Comparison of ENCODE assay signal across 9 cellular contexts in genomic region chr12:16606201-16606849, GRCh38. TPM values are rescaled to one million over a fixed set of nuclear protein-coding genes. Genes with fewer than 3 reads are reported as not detected.
DNase-seq lines count a peak whose midpoint lies in the region; ATAC-seq and TF ChIP-seq lines count a peak whose summit lies in the region.
"Had no signal": no experiment of that assay in that cellular context is flagged by ENCODE, and none has a peak within 500 bp of the region (broad histone marks: within the 10 kb centered on the region; RNA-seq: fewer than 3 reads in every experiment).

No MANE protein-coding gene starts in this region.

- H3K9me3 ChIP-seq in mucosa of stomach (ENCODE audit: control insufficient read depth, low read length) = no peaks in the 10 kb centered on the region

- DNase-seq in GM03348 (ENCODE audit: low spot score) (peak; percentile 43), NCI-H69 (lab: John Stamatoyannopoulos, UW) (peak; percentile 86), epithelial cell of esophagus (ENCODE audit: low read depth) (peak; percentile 47), posterior vena cava (ENCODE audit: low spot score) (no peak)
- no peak for DNase-seq in stimulated activated CD4-positive, alpha-beta T cell treated with anti-CD3 and anti-CD28 coated beads, Interleukin-4, amount 100 ng/mL, for 4 hours
- no peak for DNase-seq in stimulated activated CD4-positive, alpha-beta T cell treated with anti-CD3 and anti-CD28 coated beads, Interleukin-4, amount 100 ng/mL, for 1 hour

- H3K27me3 ChIP-seq in mucosa of stomach (ENCODE audit: control insufficient read depth, insufficient read depth, low read length) = peaks cover 50% of the 10 kb centered on the region

- H3K9ac ChIP-seq in mucosa of stomach (ENCODE audit: low read length) = peak overlapping the region; percentile 37

- peaks cover 17% of the 10 kb centered on the region for H3K4me1 ChIP-seq in mucosa of stomach (ENCODE audit: control insufficient read depth, insufficient read depth, low read length)

- H3K4me3 ChIP-seq in epithelial cell of esophagus (ENCODE audit: low read length) (peak overlapping the region; percentile 64), mucosa of stomach (ENCODE audit: low read length) (peak overlapping the region; percentile 9)

- intact Hi-C loops in posterior vena cava (cut with DNase I) = no loop called here

- H3K36me3 ChIP-seq in mucosa of stomach (ENCODE audit: control insufficient read depth, insufficient read depth, low read length) = no peaks in the 10 kb centered on the region

- TF ChIP-seq CTCF in epithelial cell of esophagus (IDR thresholded peaks at IDR 0.05; ENCODE audit: insufficient read depth, low read depth, low read length, missing control alignments) = no peak

- peak; percentile 50 for ATAC-seq in HG02642 (IDR thresholded peaks at IDR 0.05; ENCODE audit: poor library complexity, unreplicated experiment)

RNA-seq across cellular contexts. Expression of gene LMO3, which starts 0.4 kb away (rescaled TPM):
- 10 to 100 TPM; 74.1 to 80.4 TPM for total RNA-seq in posterior vena cava
- total RNA-seq: mononuclear cell had no signal

Comparison
In these comparisons a context has a peak if more than half of its experiments do, and no peak if none do; other contexts are left out.
1. DNase-seq: peak in GM03348 (single experiment), NCI-H69 (single experiment) and epithelial cell of esophagus (single experiment); none in stimulated activated CD4-positive, alpha-beta T cell treated with anti-CD3 and anti-CD28 coated beads, Interleukin-4, amount 100 ng/mL, for 4 hours (0 of 2), stimulated activated CD4-positive, alpha-beta T cell treated with anti-CD3 and anti-CD28 coated beads, Interleukin-4, amount 100 ng/mL, for 1 hour (single experiment) and posterior vena cava (single experiment).